ENCODE assay signal across 1 cellular context in the genomic region with DNA sequence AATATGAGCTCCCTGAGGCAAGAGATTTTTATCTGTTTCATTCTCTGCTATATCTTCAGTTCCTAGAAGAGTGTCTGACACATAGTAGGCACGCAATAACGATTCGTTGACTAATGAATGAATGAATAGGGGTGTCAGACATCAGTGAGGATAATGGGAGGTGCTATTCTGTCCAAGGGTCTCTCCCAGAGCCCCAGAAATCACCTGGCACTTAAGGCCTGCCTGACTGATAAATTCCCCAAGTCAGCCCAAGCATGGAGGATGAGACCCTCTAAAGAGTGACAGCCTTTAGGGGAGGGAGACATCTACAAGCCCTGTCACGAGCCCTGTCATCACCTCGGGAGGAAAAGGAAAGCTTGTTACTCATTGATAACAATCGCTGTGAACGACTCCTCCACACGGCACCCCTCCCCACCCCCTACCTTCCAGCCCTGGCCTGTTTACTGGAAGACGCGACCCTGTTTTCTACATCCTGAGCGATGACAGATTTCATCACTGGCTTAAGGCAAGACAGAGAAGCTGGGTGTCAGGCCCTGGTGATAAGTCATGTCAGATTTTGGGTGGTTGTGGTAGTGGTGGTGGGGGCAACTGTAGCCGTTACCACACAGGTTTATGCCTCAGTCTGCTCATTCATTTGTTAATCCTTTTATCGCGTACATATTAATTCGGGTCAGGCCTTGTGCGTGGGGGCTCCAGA.
TF ChIP-seq lines count a peak whose summit lies in the region.

No MANE protein-coding gene starts in this region.

TF ChIP-seq in K562, 482 proteins besides CTCF, POLR2A, EP300 and RAD21 (continued from another document):
- TF ChIP-seq ZC3H8 (IDR thresholded peaks at IDR 0.05) = no peak
- TF ChIP-seq ZNF143 (CRISPR knock-in tag; IDR thresholded peaks at IDR 0.05) = no peak
- TF ChIP-seq ZFP36 (IDR thresholded peaks at IDR 0.05; ENCODE audit: low read depth, low read length, partially characterized antibody) = no peak
- peak; percentile 97; the same call in 1 of the 2 replicates for TF ChIP-seq RNF2 (IDR thresholded peaks at IDR 0.05)
- TF ChIP-seq PHB (CRISPR knock-in tag; IDR thresholded peaks at IDR 0.05) = no peak
- no peak for TF ChIP-seq ZNF740 (CRISPR knock-in tag; IDR thresholded peaks at IDR 0.05)
- no peak for TF ChIP-seq ZNF740 (tag; IDR thresholded peaks at IDR 0.05)
